In genomic region chr3:16302082-16302631, GRCh38 we compare ENCODE assay signal across 12 cellular contexts. TPM values are rescaled to one million over a fixed set of nuclear protein-coding genes. Genes with fewer than 3 reads are reported as not detected.
DNase-seq lines count a peak whose midpoint lies in the region; ATAC-seq and TF ChIP-seq lines count a peak whose summit lies in the region.
"Had no signal": no experiment of that assay in that cellular context is flagged by ENCODE, and none has a peak within 500 bp of the region (broad histone marks: within the 10 kb centered on the region; RNA-seq: fewer than 3 reads in every experiment).

No MANE protein-coding gene starts in this region.

- no peaks in the 10 kb centered on the region for H3K9me3 ChIP-seq in transverse colon
- H3K9me3 ChIP-seq: adrenal gland had no signal

- peak overlapping the region; percentile 97 for H3K27ac Mint-ChIP-seq in activated naive CD4-positive, alpha-beta T cell treated with anti-CD3 and anti-CD28 coated beads, Interleukin-2, amount 50 U/mL, for 24 hours
- peak overlapping the region; percentile 95 for H3K27ac Mint-ChIP-seq in activated T-helper 17 cell treated with anti-CD3 and anti-CD28 coated beads, Interleukin-2, amount 50 U/mL, for 72 hours
- peak overlapping the region; percentile 92 to 99 (median 97) for H3K27ac Mint-ChIP-seq in immature natural killer cell

- no peak for DNase-seq in activated naive CD4-positive, alpha-beta T cell treated with Interleukin-2 at 50 U/mL for 16 hours
- DNase-seq in immature natural killer cell (no peak), SIG-M5 treated with dmso at 0.1 percent for 504 hours (lab: John Stamatoyannopoulos, UW; ENCODE audit: unreplicated experiment) (no peak), transverse colon (no peak), NCI-H82 (lab: John Stamatoyannopoulos, UW) (no peak)
- DNase-seq: adrenal gland; NCI-H2107; stimulated activated CD4-positive, alpha-beta T cell treated with anti-CD3 and anti-CD28 coated beads, Interleukin-1b, Interleukin-23, amount 100 ng/mL, for 48 hours had no signal

- peak overlapping the region in 2 of 4 donors; percentile 42 for H3K27ac ChIP-seq in transverse colon
- H3K27ac ChIP-seq: adrenal gland, coronary artery had no signal

- no peak overlapping the region for H3K4me3 ChIP-seq in transverse colon
- H3K4me3 ChIP-seq: adrenal gland, coronary artery had no signal

- TF ChIP-seq CTCF in transverse colon (IDR thresholded peaks at IDR 0.05), result no peak

- WGBS in transverse colon (ENCODE audit: low coverage in 1 of 2), 2 donors, result 78 to 81% methylated on average over 5 to 6 of the region's 6 CpGs

- H3K36me3 ChIP-seq in transverse colon, result peaks cover 0 to 21% (median 6%) of the 10 kb centered on the region in 4 donors
- H3K36me3 ChIP-seq: adrenal gland had no signal

- H3K4me1 ChIP-seq in transverse colon, result no peaks in the 10 kb centered on the region
- H3K4me1 ChIP-seq: adrenal gland had no signal

- TF ChIP-seq EP300 in transverse colon (IDR thresholded peaks at IDR 0.05; ENCODE audit: low read depth), result no peak

- peaks cover 7% of the 10 kb centered on the region for H3K9me3 Mint-ChIP-seq in activated naive CD4-positive, alpha-beta T cell treated with anti-CD3 and anti-CD28 coated beads, Interleukin-2, amount 50 U/mL, for 24 hours
- H3K9me3 Mint-ChIP-seq in activated T-helper 17 cell treated with anti-CD3 and anti-CD28 coated beads, Interleukin-2, amount 50 U/mL, for 72 hours, result peaks cover 3% of the 10 kb centered on the region
- H3K9me3 Mint-ChIP-seq in immature natural killer cell, result no peaks in the 10 kb centered on the region

- intact Hi-C loops in transverse colon (cut with DNase I; ENCODE audit: low total_unique reads), result no loop called here

- peaks cover 41% of the 10 kb centered on the region for H3K36me3 Mint-ChIP-seq in activated naive CD4-positive, alpha-beta T cell treated with anti-CD3 and anti-CD28 coated beads, Interleukin-2, amount 50 U/mL, for 24 hours
- peaks cover 92% of the 10 kb centered on the region for H3K36me3 Mint-ChIP-seq in activated T-helper 17 cell treated with anti-CD3 and anti-CD28 coated beads, Interleukin-2, amount 50 U/mL, for 72 hours (ENCODE audit: low read depth)
- peaks cover 23 to 47% (median 26%) of the 10 kb centered on the region in 3 donors for H3K36me3 Mint-ChIP-seq in immature natural killer cell

- no peak for ATAC-seq in activated T-helper 17 cell treated with anti-CD3 and anti-CD28 coated beads, Interleukin-2, amount 50 U/mL, for 72 hours (replicated peaks)
- ATAC-seq in GM19324 (IDR thresholded peaks at IDR 0.05; ENCODE audit: low FRiP score, unreplicated experiment), result no peak

- H3K4me3 Mint-ChIP-seq in activated naive CD4-positive, alpha-beta T cell treated with anti-CD3 and anti-CD28 coated beads, Interleukin-2, amount 50 U/mL, for 24 hours, result peak overlapping the region; percentile 81
- H3K4me3 Mint-ChIP-seq in activated T-helper 17 cell treated with anti-CD3 and anti-CD28 coated beads, Interleukin-2, amount 50 U/mL, for 72 hours, result peak overlapping the region; percentile 93
- H3K4me3 Mint-ChIP-seq in immature natural killer cell, result peak overlapping the region; percentile 84 to 96 (median 94)

- H3K4me1 Mint-ChIP-seq in activated naive CD4-positive, alpha-beta T cell treated with anti-CD3 and anti-CD28 coated beads, Interleukin-2, amount 50 U/mL, for 24 hours, result peaks cover 98% of the 10 kb centered on the region
- peaks cover 87% of the 10 kb centered on the region for H3K4me1 Mint-ChIP-seq in activated T-helper 17 cell treated with anti-CD3 and anti-CD28 coated beads, Interleukin-2, amount 50 U/mL, for 72 hours
- peaks cover 90 to 99% of the 10 kb centered on the region in 2 donors for H3K4me1 Mint-ChIP-seq in immature natural killer cell

- in situ Hi-C loops in transverse colon (cut with MboI; ENCODE audit: low pct_ligation_motif_present in 1 of 4, low pct_unique_long_range_greater_than_20kb in 1 of 4, low sequenced_read_pairs in 3 of 4), result no loop called here

- H3K27me3 Mint-ChIP-seq in activated naive CD4-positive, alpha-beta T cell treated with anti-CD3 and anti-CD28 coated beads, Interleukin-2, amount 50 U/mL, for 24 hours, result no peaks in the 10 kb centered on the region
- no peaks in the 10 kb centered on the region for H3K27me3 Mint-ChIP-seq in activated T-helper 17 cell treated with anti-CD3 and anti-CD28 coated beads, Interleukin-2, amount 50 U/mL, for 72 hours
- peaks cover 5 to 11% (median 5%) of the 10 kb centered on the region in 3 donors for H3K27me3 Mint-ChIP-seq in immature natural killer cell (ENCODE audit: low read depth in 3 of 3)

- no peaks in the 10 kb centered on the region for H3K27me3 ChIP-seq in transverse colon
- H3K27me3 ChIP-seq: adrenal gland had no signal

- no peak for TF ChIP-seq POLR2A in transverse colon (IDR thresholded peaks at IDR 0.05)

RNA-seq across cellular contexts. Expression of gene OXNAD1, which starts 37.1 kb away (rescaled TPM):
- total RNA-seq in activated T-helper 17 cell treated with anti-CD3 and anti-CD28 coated beads, Interleukin-2, amount 50 U/mL, for 72 hours, result 10 to 100 TPM; 31.4 to 32.4 TPM
- polyA plus RNA-seq in immature natural killer cell, result 10 to 100 TPM; 22.0 to 27.3 (median 23.8) TPM
- total RNA-seq in transverse colon, result 10 to 100 TPM; 20.6 to 91.1 (median 40.0) TPM

RNA-seq across cellular contexts. Expression of gene DPH3, which starts 37.4 kb away (rescaled TPM):
- 10 to 100 TPM; 10.0 to 22.5 TPM for total RNA-seq in activated T-helper 17 cell treated with anti-CD3 and anti-CD28 coated beads, Interleukin-2, amount 50 U/mL, for 72 hours
- 10 to 100 TPM; 22.3 to 31.8 (median 25.5) TPM for polyA plus RNA-seq in immature natural killer cell
- 10 to 100 TPM in 3 of 4 donors, 1 to 10 TPM in 1; 5.0 to 22.4 (median 12.4) TPM for total RNA-seq in transverse colon
